ENCODE assay signal across 8 cellular contexts in the genomic region with DNA sequence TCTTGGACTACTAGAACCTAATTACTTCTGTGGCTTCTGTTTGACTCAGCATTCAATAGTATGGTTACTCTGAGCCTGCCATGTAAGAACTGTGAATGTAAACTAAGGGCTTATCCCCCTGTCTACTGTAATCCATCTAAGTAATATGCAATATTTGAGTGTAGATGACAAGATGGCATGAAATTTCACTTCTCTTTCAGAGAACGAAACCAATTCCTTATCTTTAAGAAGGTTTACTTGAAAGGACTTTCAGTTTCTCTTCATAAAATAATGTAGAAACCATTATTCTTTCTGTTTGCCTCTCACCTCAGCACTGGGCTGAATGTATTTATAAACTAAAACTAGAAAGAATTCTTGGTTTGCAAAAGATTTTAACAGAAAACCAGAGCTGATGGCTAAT.
DNase-seq lines count a peak whose midpoint lies in the region; ATAC-seq and TF ChIP-seq lines count a peak whose summit lies in the region.

No MANE protein-coding gene starts in this region.

- TF ChIP-seq CTCF in GM10266 (IDR thresholded peaks at IDR 0.05; ENCODE audit: control insufficient read depth, insufficient read depth, low read depth, missing control alignments) (no peak), tibial artery (IDR thresholded peaks at IDR 0.05) (no peak)

- H3K36me3 ChIP-seq in duodenal mucosa (ENCODE audit: control insufficient read depth in 1 of 2, insufficient read depth in 2 of 2, low read length in 2 of 2) (no peaks in the 10 kb centered on the region), tibial artery (no peaks in the 10 kb centered on the region)

- no peaks in the 10 kb centered on the region for H3K27me3 ChIP-seq in duodenal mucosa (ENCODE audit: control insufficient read depth in 1 of 2, insufficient read depth in 2 of 2, low read length in 2 of 2)
- no peaks in the 10 kb centered on the region for H3K27me3 ChIP-seq in tibial artery

- H3K4me3 ChIP-seq in duodenal mucosa (ENCODE audit: low read depth in 1 of 2, low read length in 2 of 2) (peak overlapping the region; percentile 34 to 42), tibial artery (no peak overlapping the region)

- DNase-seq in GM10266 (ENCODE audit: extremely low spot score) (peak; percentile 43), NCI-H2227 treated with DMSO at 0.1 percent for 48 hours (lab: John Stamatoyannopoulos, UW) (no peak), NCI-H510A (lab: John Stamatoyannopoulos, UW) (no peak), tibial artery (no peak), SW 1271 (lab: John Stamatoyannopoulos, UW) (no peak)

- ATAC-seq in GM21423 (IDR thresholded peaks at IDR 0.05; ENCODE audit: unreplicated experiment) (peak; percentile 82), HG03520 (IDR thresholded peaks at IDR 0.05; ENCODE audit: unreplicated experiment) (peak; percentile 92)

- H3K4me1 ChIP-seq in duodenal mucosa (ENCODE audit: control insufficient read depth in 1 of 2, insufficient read depth in 2 of 2, low read length in 2 of 2) (peaks cover 7 to 10% of the 10 kb centered on the region in 2 donors), tibial artery (peaks cover 0 to 44% (median 15%) of the 10 kb centered on the region in 4 donors)

- intact Hi-C loops in tibial artery (cut with DNase I; ENCODE audit: low total_unique reads), result no loop called here

- no peak overlapping the region for H3K27ac ChIP-seq in duodenal mucosa (ENCODE audit: low read depth, low read length)
- H3K27ac ChIP-seq in tibial artery, result no peak overlapping the region

- no peak overlapping the region for H3K9ac ChIP-seq in duodenal mucosa (ENCODE audit: low read depth in 1 of 2, low read length in 2 of 2)

- no peaks in the 10 kb centered on the region for H3K9me3 ChIP-seq in duodenal mucosa (ENCODE audit: control insufficient read depth in 1 of 2, low read length in 2 of 2)
- H3K9me3 ChIP-seq in tibial artery, result no peaks in the 10 kb centered on the region

Comparison
In these comparisons a context has a peak if more than half of its experiments do, and no peak if none do; other contexts are left out.
1. H3K4me3 ChIP-seq: peak in duodenal mucosa (2 of 2); none in tibial artery (0 of 2).